8 cellular contexts compared by ENCODE assay signal in genomic region chr2:71100195-71100964, GRCh38. TPM values are rescaled to one million over a fixed set of nuclear protein-coding genes. Genes with fewer than 3 reads are reported as not detected.
DNase-seq lines count a peak whose midpoint lies in the region; ATAC-seq, FAIRE-seq and TF ChIP-seq lines count a peak whose summit lies in the region.

No MANE protein-coding gene starts in this region.

- H3K4me2 ChIP-seq in A549: peak overlapping the region; percentile 29; the same call in 2 of the 3 replicates

- H3K27ac Mint-ChIP-seq in T-helper 17 cell: no peak overlapping the region

- in situ Hi-C loops in brain microvascular endothelial cell (cut with HindIII; ENCODE audit: low pct_ligation_motif_present, low sequenced_read_pairs): no loop called here

- H3K4me1 Mint-ChIP-seq in T-helper 17 cell: peaks cover 2% of the 10 kb centered on the region

- TF ChIP-seq CTCF in A549 (IDR thresholded peaks at IDR 0.05) (peak; percentile 78), brain microvascular endothelial cell (IDR thresholded peaks at IDR 0.05; ENCODE audit: low read depth, low read length, missing control alignments) (peak; percentile 92)

- no peaks in the 10 kb centered on the region for H3K36me3 Mint-ChIP-seq in T-helper 17 cell (ENCODE audit: low read depth)

- H3K9me3 ChIP-seq in A549 (peaks cover 6% of the 10 kb centered on the region; the same call in 2 of the 3 replicates), T-helper 17 cell (ENCODE audit: control insufficient read depth, low read length, poor library complexity, severe bottlenecking) (no peaks in the 10 kb centered on the region)

- H3K36me3 ChIP-seq in brain microvascular endothelial cell (replicated peaks): no peaks in the 10 kb centered on the region

- CTCF ChIA-PET in A549 (lab: Yijun Ruan, JAX): interaction anchor here (0.6 to 3.3 kb wide), 26 partner anchors 8 to 199 kb away, joined by 3 to 19 read pairs (median 5); partner anchors contain the start of gene NAGK

- TF ChIP-seq EP300 in A549 (IDR thresholded peaks at IDR 0.05): no peak

- no peak for FAIRE-seq in A549 (lab: Jason Lieb, UNC)
- FAIRE-seq in GM12892 (lab: Jason Lieb, UNC): peak; percentile 84

- H3K27me3 Mint-ChIP-seq in T-helper 17 cell: no peaks in the 10 kb centered on the region

- ATAC-seq in A549 (peak; percentile 92 to 97), T-helper 17 cell (peak; percentile 70)

- no peaks in the 10 kb centered on the region for H3K27me3 ChIP-seq in brain microvascular endothelial cell (replicated peaks)

- POLR2A ChIA-PET in A549 (lab: Yijun Ruan, JAX): interaction anchor here (3.8 kb wide), 1 partner anchor 32 kb away, joined by 27 read pairs; the partner anchor contains the start of gene NAGK

- no peak for TF ChIP-seq POLR2A in A549 (IDR thresholded peaks at IDR 0.05; ENCODE audit: low read length)
- no peak for TF ChIP-seq POLR2A in GM12892 (IDR thresholded peaks at IDR 0.05; ENCODE audit: low read depth, low read length)

- no peak overlapping the region for H3K4me3 Mint-ChIP-seq in T-helper 17 cell

- DNase-seq in A549 (ENCODE audit: low read depth in 1 of 2, low spot score in 1 of 2): peak; percentile 74 to 83
- peak; percentile 32 for DNase-seq in GM12892 (ENCODE audit: insufficient read length)
- peak; percentile 41 for DNase-seq in NCI-H1092 treated with DMSO at 0.1 percent for 48 hours (lab: John Stamatoyannopoulos, UW)
- DNase-seq in T-helper 17 cell: peak in 2 of 3 donors; percentile 20
- DNase-seq in brain microvascular endothelial cell: peak; percentile 75
- peak; percentile 66 for DNase-seq in islet precursor cell
- peak; percentile 51 to 68 for DNase-seq in stimulated activated CD4-positive, alpha-beta T cell treated with anti-CD3 and anti-CD28 coated beads, Interleukin-2, amount 100 ng/mL, for 24 hours
- DNase-seq in amniotic stem cell (lab: John Stamatoyannopoulos, UW): no peak

- 1% methylated on average over 3 of the region's 3 CpGs for WGBS in A549 (ENCODE audit: missing lambda C conversion rate)

- H3K4me3 ChIP-seq in A549: no peak overlapping the region
- H3K4me3 ChIP-seq in brain microvascular endothelial cell (ENCODE audit: low read depth, low read length): no peak overlapping the region

- H3K4me1 ChIP-seq in A549: no peaks in the 10 kb centered on the region

- TF ChIP-seq RAD21 in A549 (conservative IDR thresholded peaks at IDR 0.05 in 1 of 2, IDR thresholded peaks at IDR 0.05 in 1 of 2): peak; percentile 56 to 71; a peak in 4 of 5 replicates

- H3K27ac ChIP-seq in A549 (no peak overlapping the region), brain microvascular endothelial cell (no peak overlapping the region)

TF ChIP-seq in A549, 52 proteins besides CTCF, POLR2A, EP300 and RAD21:
- no peak for TF ChIP-seq JUNB (IDR thresholded peaks at IDR 0.05)
- TF ChIP-seq PBX3 (IDR thresholded peaks at IDR 0.05): no peak
- no peak for TF ChIP-seq USF2 (IDR thresholded peaks at IDR 0.05)
- TF ChIP-seq FOSB (CRISPR knock-in tag; IDR thresholded peaks at IDR 0.05): no peak
- TF ChIP-seq SMC3 (IDR thresholded peaks at IDR 0.05): peak; percentile 61
- TF ChIP-seq CEBPB (IDR thresholded peaks at IDR 0.05): no peak
- TF ChIP-seq MAZ (IDR thresholded peaks at IDR 0.05; ENCODE audit: borderline replicate concordance, low read depth, low read length): no peak
- TF ChIP-seq ZSCAN20 (CRISPR knock-in tag; IDR thresholded peaks at IDR 0.05): no peak
- no peak; the same call in 1 of the 2 replicates for TF ChIP-seq MAX (IDR thresholded peaks at IDR 0.05)
- TF ChIP-seq SREBF2 (IDR thresholded peaks at IDR 0.05): no peak
- peak; percentile 47 for TF ChIP-seq MAFK (IDR thresholded peaks at IDR 0.05; ENCODE audit: partially characterized antibody)
- TF ChIP-seq HDAC2 (IDR thresholded peaks at IDR 0.05): no peak
- TF ChIP-seq RNF2 (IDR thresholded peaks at IDR 0.05; ENCODE audit: borderline replicate concordance, low read depth): no peak
- TF ChIP-seq ELK1 (IDR thresholded peaks at IDR 0.05; ENCODE audit: low read depth, low read length): no peak
- no peak for TF ChIP-seq HOXB5 (CRISPR knock-in tag; IDR thresholded peaks at IDR 0.05)
- no peak for TF ChIP-seq CBX2 (IDR thresholded peaks at IDR 0.05; ENCODE audit: borderline replicate concordance, low read depth)
- TF ChIP-seq TP53 (CRISPR knock-in tag; IDR thresholded peaks at IDR 0.05): no peak

RNA-seq across cellular contexts. Expression of gene MCEE, which starts 29.6 kb away (rescaled TPM):
- polyA plus RNA-seq in A549 (2011; rRNA removed) (15.8 and 17.7 TPM in 2 replicates), A549 (2017; fragmentation: RNase III; extraction: RNeasy Plus Mini Kit Qiagen cat#74134 plus additional on column Dnase treatment) (9.7 to 10.7 TPM (median 10.3 TPM) in 3 replicates)
- 6.0 and 6.5 TPM in 2 replicates for polyA plus RNA-seq in A549 (2012; cell fraction: cytosol; rRNA removed)
- 5.1 and 5.7 TPM in 2 replicates for polyA plus RNA-seq in A549 (2012; cell fraction: nucleus; rRNA removed)
- polyA minus RNA-seq in A549 (2011; rRNA and poly(A)+ RNA removed): 4.2 and 5.2 TPM in 2 replicates
- polyA plus RNA-seq in GM12892 (2012; ENCODE audit: missing spikeins): 21.5 TPM
- total RNA-seq in T-helper 17 cell: 10 to 100 TPM in 1 of 2 donors, 1 to 10 TPM in 1; 9.6 to 11.3 TPM

RNA-seq across cellular contexts. Expression of gene MPHOSPH10, which starts 30.1 kb away (rescaled TPM):
- polyA plus RNA-seq in A549 (2011; rRNA removed) (25.9 and 51.7 TPM in 2 replicates), A549 (2017; fragmentation: RNase III; extraction: RNeasy Plus Mini Kit Qiagen cat#74134 plus additional on column Dnase treatment) (39.2 to 43.8 TPM (median 41.1 TPM) in 3 replicates)
- 7.9 and 10.6 TPM in 2 replicates for polyA plus RNA-seq in A549 (2012; cell fraction: cytosol; rRNA removed)
- 6.7 and 11.1 TPM in 2 replicates for polyA plus RNA-seq in A549 (2012; cell fraction: nucleus; rRNA removed)
- polyA minus RNA-seq in A549 (2011; rRNA and poly(A)+ RNA removed): 10.0 and 10.1 TPM in 2 replicates
- polyA plus RNA-seq in GM12892 (2012; ENCODE audit: missing spikeins): 28.6 TPM
- 10 to 100 TPM; 28.3 to 42.3 TPM for total RNA-seq in T-helper 17 cell

RNA-seq across cellular contexts. Expression of gene NAGK, which starts 31.9 kb away (rescaled TPM):
- 41.2 and 42.2 TPM in 2 replicates for polyA plus RNA-seq in A549 (2011; rRNA removed)
- polyA plus RNA-seq in A549 (2012; cell fraction: cytosol; rRNA removed): 61.5 and 66.0 TPM in 2 replicates
- 94.0 and 105 TPM in 2 replicates for polyA plus RNA-seq in A549 (2012; cell fraction: nucleus; rRNA removed)
- 93.6 to 134 TPM (median 119 TPM) in 3 replicates for polyA plus RNA-seq in A549 (2017; fragmentation: RNase III; extraction: RNeasy Plus Mini Kit Qiagen cat#74134 plus additional on column Dnase treatment)
- 35.5 and 36.3 TPM in 2 replicates for polyA minus RNA-seq in A549 (2011; rRNA and poly(A)+ RNA removed)
- 95.6 TPM for polyA plus RNA-seq in GM12892 (2012; ENCODE audit: missing spikeins)
- 100 to 1,000 TPM in 1 of 2 donors, 10 to 100 TPM in 1; 75.0 to 102 TPM for total RNA-seq in T-helper 17 cell
